Comparison of ENCODE assay signal across 17 cellular contexts in the genomic region with DNA sequence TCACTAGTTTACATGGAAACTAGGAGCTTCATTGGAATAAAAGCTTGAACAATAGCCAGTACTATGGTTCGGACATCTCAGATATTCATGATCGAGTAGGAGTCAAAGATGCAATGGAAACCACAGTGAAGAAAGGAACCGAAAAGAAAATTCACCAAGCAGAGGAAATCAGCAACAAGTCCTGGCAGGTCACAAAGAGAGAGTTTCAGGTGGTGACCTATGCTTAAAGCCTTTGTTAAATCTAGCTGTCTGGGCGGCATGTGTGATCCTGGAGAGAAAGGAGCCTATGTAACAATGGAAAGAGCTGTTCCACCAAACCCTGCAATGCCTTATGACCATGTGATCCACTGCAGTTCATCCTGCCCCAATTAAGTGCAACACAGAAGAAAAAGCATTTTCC.
DNase-seq lines count a peak whose midpoint lies in the region; ATAC-seq and TF ChIP-seq lines count a peak whose summit lies in the region.
"Had no signal": no experiment of that assay in that cellular context is flagged by ENCODE, and none has a peak within 500 bp of the region (broad histone marks: within the 10 kb centered on the region; RNA-seq: fewer than 3 reads in every experiment).

No MANE protein-coding gene starts in this region.

- no peak overlapping the region for H3K27ac ChIP-seq in tibial nerve

- H3K4me1 ChIP-seq in tibial nerve = peaks cover 0 to 3% (median 0%) of the 10 kb centered on the region in 4 donors

- H3K27me3 Mint-ChIP-seq in IgD-negative memory B cell = no peaks in the 10 kb centered on the region
- peaks cover 35% of the 10 kb centered on the region for H3K27me3 Mint-ChIP-seq in T-helper 17 cell
- H3K27me3 Mint-ChIP-seq: activated naive CD4-positive, alpha-beta T cell treated with anti-CD3 and anti-CD28 coated beads, Interleukin-2, amount 10 ng/mL, durations not matched to agents 7 days and 5 days had no signal

- peak; percentile 24 for DNase-seq in GM12864 (ENCODE audit: low read depth)
- no peak for DNase-seq in tibial nerve (ENCODE audit: low spot score in 2 of 2)
- no peak for DNase-seq in NCI-H1092 treated with DMSO at 0.1 percent for 48 hours (lab: John Stamatoyannopoulos, UW)
- DNase-seq in occipital lobe (lab: John Stamatoyannopoulos, UW) = no peak
- DNase-seq in T-helper 17 cell = no peak
- DNase-seq: activated CD8-positive, alpha-beta memory T cell treated with anti-CD3 and anti-CD28 coated beads for 24 hours; activated naive CD4-positive, alpha-beta T cell treated with anti-CD3 and anti-CD28 coated beads, Interleukin-2, amount 10 ng/mL, durations not matched to agents 7 days and 5 days; EL; NCI-H2029; trophoblast cell had no signal

- H3K27ac Mint-ChIP-seq in IgD-negative memory B cell (peak overlapping the region; percentile 81 to 98 (median 98)), T-helper 17 cell (no peak overlapping the region)
- H3K27ac Mint-ChIP-seq: activated naive CD4-positive, alpha-beta T cell treated with anti-CD3 and anti-CD28 coated beads, Interleukin-2, amount 10 ng/mL, durations not matched to agents 7 days and 5 days; GM23338; T-helper 2 cell treated with Interferon-gamma antibody and Interleukin-4, amounts not matched to agents 5 μg/mL and 100 μg/mL, for 36 hours had no signal

- ATAC-seq in GM19455 (IDR thresholded peaks at IDR 0.05; ENCODE audit: unreplicated experiment) (peak; percentile 48), HG02870 (IDR thresholded peaks at IDR 0.05; ENCODE audit: unreplicated experiment) (peak; percentile 49), T-helper 17 cell (no peak)
- ATAC-seq: GM23338, Panc1, sciatic nerve had no signal

- peaks cover 2% of the 10 kb centered on the region for H3K36me3 Mint-ChIP-seq in IgD-negative memory B cell
- no peaks in the 10 kb centered on the region for H3K36me3 Mint-ChIP-seq in T-helper 17 cell (ENCODE audit: low read depth)
- H3K36me3 Mint-ChIP-seq: activated naive CD4-positive, alpha-beta T cell treated with anti-CD3 and anti-CD28 coated beads, Interleukin-2, amount 10 ng/mL, durations not matched to agents 7 days and 5 days had no signal

- H3K4me3 Mint-ChIP-seq in IgD-negative memory B cell = peak overlapping the region in 3 of 4 donors; percentile 43 to 84 (median 66)
- H3K4me3 Mint-ChIP-seq in T-helper 17 cell = no peak overlapping the region
- H3K4me3 Mint-ChIP-seq: activated naive CD4-positive, alpha-beta T cell treated with anti-CD3 and anti-CD28 coated beads, Interleukin-2, amount 10 ng/mL, durations not matched to agents 7 days and 5 days; GM23338; T-helper 2 cell treated with Interferon-gamma antibody and Interleukin-4, amounts not matched to agents 5 μg/mL and 100 μg/mL, for 36 hours had no signal

- no peak for TF ChIP-seq EP300 in tibial nerve (IDR thresholded peaks at IDR 0.05)

- H3K36me3 ChIP-seq in tibial nerve = no peaks in the 10 kb centered on the region

- H3K4me3 ChIP-seq in GM12864 (ENCODE audit: low read depth, low read length) (no peak overlapping the region), tibial nerve (no peak overlapping the region)
- H3K4me3 ChIP-seq: GM23338 had no signal

- WGBS in tibial nerve, 2 donors = 74 to 90% methylated on average over 4 of the region's 4 CpGs

- H3K9me3 ChIP-seq in tibial nerve (no peaks in the 10 kb centered on the region), T-helper 17 cell (ENCODE audit: control insufficient read depth, low read length, poor library complexity, severe bottlenecking) (no peaks in the 10 kb centered on the region)

- no peaks in the 10 kb centered on the region for H3K27me3 ChIP-seq in tibial nerve

- H3K4me1 Mint-ChIP-seq in IgD-negative memory B cell (peaks cover 33 to 54% (median 42%) of the 10 kb centered on the region in 3 donors), T-helper 17 cell (no peaks in the 10 kb centered on the region)
- H3K4me1 Mint-ChIP-seq: activated naive CD4-positive, alpha-beta T cell treated with anti-CD3 and anti-CD28 coated beads, Interleukin-2, amount 10 ng/mL, durations not matched to agents 7 days and 5 days; GM23338 had no signal

- TF ChIP-seq POLR2A in tibial nerve (IDR thresholded peaks at IDR 0.05) = no peak

- no peaks in the 10 kb centered on the region for H3K9me3 Mint-ChIP-seq in IgD-negative memory B cell
- H3K9me3 Mint-ChIP-seq: activated naive CD4-positive, alpha-beta T cell treated with anti-CD3 and anti-CD28 coated beads, Interleukin-2, amount 10 ng/mL, durations not matched to agents 7 days and 5 days; GM23338; T-helper 2 cell treated with Interferon-gamma antibody and Interleukin-4, amounts not matched to agents 5 μg/mL and 100 μg/mL, for 36 hours had no signal

- TF ChIP-seq CTCF in GM12864 (IDR thresholded peaks at IDR 0.05; ENCODE audit: low read depth, low read length, missing control alignments) (no peak), tibial nerve (IDR thresholded peaks at IDR 0.05) (no peak)
